5 cellular contexts compared by ENCODE assay signal in genomic region chr9:32142074-32142473, GRCh38.
"Had no signal": no experiment of that assay in that cellular context is flagged by ENCODE, and none has a peak within 500 bp of the region (broad histone marks: within the 10 kb centered on the region; RNA-seq: fewer than 3 reads in every experiment).

No MANE protein-coding gene starts in this region.

- DNase-seq: IMR-90, KBM-7 had no signal

- H3K27ac ChIP-seq: HL-60 had no signal

- ATAC-seq: HepG2, K562 had no signal

- H3K4me3 ChIP-seq: K562 had no signal
